8 cellular contexts compared by ENCODE assay signal in the genomic region with DNA sequence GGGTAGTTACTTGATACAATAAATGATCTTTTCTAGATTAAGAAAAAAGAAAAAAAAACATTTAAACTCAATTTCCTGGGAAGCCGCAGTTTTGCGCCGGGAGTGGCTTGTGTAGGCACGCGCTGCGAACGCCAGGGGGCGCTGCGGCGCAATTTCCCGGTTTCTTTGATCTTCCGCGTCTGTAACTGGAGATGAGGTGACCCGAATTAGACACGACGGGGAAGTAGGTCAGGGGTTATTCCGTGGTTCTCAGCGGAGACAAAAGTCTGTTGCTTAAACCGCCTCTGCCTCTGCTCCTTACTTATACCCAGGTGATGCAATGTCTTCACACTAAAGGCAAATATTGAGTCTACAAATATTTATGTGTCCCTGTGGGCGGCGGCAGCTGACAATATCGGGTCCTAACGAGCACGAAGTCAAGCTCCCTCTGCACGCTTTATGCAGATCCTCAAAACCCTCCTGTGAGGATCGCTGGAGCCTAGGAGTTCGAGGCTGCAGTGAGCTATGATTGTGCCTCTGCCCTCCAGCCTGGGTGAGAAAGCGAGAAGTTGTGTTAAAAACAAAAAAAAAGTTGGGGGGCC. TPM values are rescaled to one million over a fixed set of nuclear protein-coding genes. Genes with fewer than 3 reads are reported as not detected.
A peak's percentile ranks its signal among the peaks of the same experiment; 100 is the strongest.
DNase-seq lines count a peak whose midpoint lies in the region; ATAC-seq and TF ChIP-seq lines count a peak whose summit lies in the region.

No MANE protein-coding gene starts in this region.

- H3K9ac ChIP-seq in DND-41 (ENCODE audit: low read depth, low read length) (peak overlapping the region; percentile 42), Karpas-422 (ENCODE audit: low read length) (peak overlapping the region; percentile 48)

- H3K27me3 Mint-ChIP-seq in activated T-helper 1 cell treated with anti-CD3 and anti-CD28 coated beads, Interleukin-12 subunit alpha, Interleukin-12 subunit beta, Interleukin-2, Interleukin-4 antibody, amounts not matched to agents 30 ng/mL and 10 ng/mL and 1 ng/mL, durations not matched to agents 14 hours and 24 hours and 36 hours (ENCODE audit: insufficient read depth) = peaks cover 7% of the 10 kb centered on the region
- no peaks in the 10 kb centered on the region for H3K27me3 Mint-ChIP-seq in natural killer cell (ENCODE audit: low read depth in 2 of 2)

- intact Hi-C loops in activated T-helper 1 cell treated with anti-CD3 and anti-CD28 coated beads, Interleukin-12 subunit alpha, Interleukin-12 subunit beta, Interleukin-2, Interleukin-4 antibody, amounts not matched to agents 30 ng/mL and 10 ng/mL and 1 ng/mL, durations not matched to agents 14 hours and 24 hours and 36 hours (cut with micrococcal nuclease) = loop anchor here (1.0 to 2.0 kb wide), 5 partner anchors 15 to 550 kb away; a partner anchor contains a TSS
- intact Hi-C loops in natural killer cell (cut with micrococcal nuclease) = loop anchor here (1.0 kb wide), 2 partner anchors 29 to 147 kb away; no protein-coding TSS in a partner anchor

- peak overlapping the region; percentile 70 for H3K4me3 Mint-ChIP-seq in activated T-helper 1 cell treated with anti-CD3 and anti-CD28 coated beads, Interleukin-12 subunit alpha, Interleukin-12 subunit beta, Interleukin-2, Interleukin-4 antibody, amounts not matched to agents 30 ng/mL and 10 ng/mL and 1 ng/mL, durations not matched to agents 14 hours and 24 hours and 36 hours
- H3K4me3 Mint-ChIP-seq in natural killer cell = peak overlapping the region; percentile 83

- H3K9me3 Mint-ChIP-seq in activated T-helper 1 cell treated with anti-CD3 and anti-CD28 coated beads, Interleukin-12 subunit alpha, Interleukin-12 subunit beta, Interleukin-2, Interleukin-4 antibody, amounts not matched to agents 30 ng/mL and 10 ng/mL and 1 ng/mL, durations not matched to agents 14 hours and 24 hours and 36 hours = no peaks in the 10 kb centered on the region
- no peaks in the 10 kb centered on the region for H3K9me3 Mint-ChIP-seq in natural killer cell

- peak; percentile 97 for TF ChIP-seq CTCF in DND-41 (IDR thresholded peaks at IDR 0.05; ENCODE audit: borderline replicate concordance, extremely low read depth, low read length, poor library complexity, severe bottlenecking)
- TF ChIP-seq CTCF in natural killer cell (IDR thresholded peaks at IDR 0.05) = peak; percentile 98

- H3K4me3 ChIP-seq in DND-41 (ENCODE audit: low read depth in 1 of 2, low read length in 2 of 2) (peak overlapping the region in 1 of 2 experiments; percentile 37; a peak in 2 of 4 replicates), Karpas-422 (ENCODE audit: low read length) (peak overlapping the region; percentile 54)

- H3K4me2 ChIP-seq in DND-41 (ENCODE audit: insufficient read depth, low read length) (peak overlapping the region; percentile 63), Karpas-422 (ENCODE audit: low read depth, low read length, poor library complexity, severe bottlenecking) (peak overlapping the region; percentile 69)

- H3K27ac ChIP-seq in DND-41 (ENCODE audit: low read length) (peak overlapping the region; percentile 58), Karpas-422 (ENCODE audit: low read length) (no peak overlapping the region)

- H3K27me3 ChIP-seq in DND-41 (ENCODE audit: insufficient read depth, low read length, poor library complexity) (no peaks in the 10 kb centered on the region), Karpas-422 (ENCODE audit: low read length) (no peaks in the 10 kb centered on the region)

- H3K79me2 ChIP-seq in DND-41 (ENCODE audit: insufficient read depth, low read length) = no peaks in the 10 kb centered on the region
- no peaks in the 10 kb centered on the region for H3K79me2 ChIP-seq in Karpas-422 (ENCODE audit: low read length)

- ATAC-seq in DND-41 (ENCODE audit: insufficient read depth, low read depth) = peak; percentile 96
- peak; percentile 91 to 92 (median 92) for ATAC-seq in natural killer cell
- no peak for ATAC-seq in HG02588 (IDR thresholded peaks at IDR 0.05; ENCODE audit: unreplicated experiment)

- H3K4me1 Mint-ChIP-seq in activated T-helper 1 cell treated with anti-CD3 and anti-CD28 coated beads, Interleukin-12 subunit alpha, Interleukin-12 subunit beta, Interleukin-2, Interleukin-4 antibody, amounts not matched to agents 30 ng/mL and 10 ng/mL and 1 ng/mL, durations not matched to agents 14 hours and 24 hours and 36 hours (ENCODE audit: low read depth) = peaks cover 13% of the 10 kb centered on the region
- peaks cover 5 to 10% of the 10 kb centered on the region in 2 donors for H3K4me1 Mint-ChIP-seq in natural killer cell

- peaks cover 5% of the 10 kb centered on the region for H3K4me1 ChIP-seq in DND-41 (ENCODE audit: insufficient read depth, low read length)
- peaks cover 5% of the 10 kb centered on the region for H3K4me1 ChIP-seq in Karpas-422 (ENCODE audit: low read length)

- H3K27ac Mint-ChIP-seq in activated T-helper 1 cell treated with anti-CD3 and anti-CD28 coated beads, Interleukin-12 subunit alpha, Interleukin-12 subunit beta, Interleukin-2, Interleukin-4 antibody, amounts not matched to agents 30 ng/mL and 10 ng/mL and 1 ng/mL, durations not matched to agents 14 hours and 24 hours and 36 hours = peak overlapping the region; percentile 52
- H3K27ac Mint-ChIP-seq in natural killer cell = peak overlapping the region; percentile 82 to 91

- DNase-seq in DND-41 (peak; percentile 89), Karpas-422 (peak; percentile 90), RPMI8226 (peak; percentile 86), fibroblast of gingiva (ENCODE audit: low read depth) (peak; percentile 83), natural killer cell (peak; percentile 87)
- peak; percentile 81 for DNase-seq in activated T-helper 1 cell treated with anti-CD3 and anti-CD28 coated beads, Interleukin-12 subunit alpha, Interleukin-12 subunit beta, Interleukin-2, Interleukin-4 antibody, amounts not matched to agents 30 ng/mL and 10 ng/mL and 1 ng/mL, durations not matched to agents 14 hours and 24 hours and 36 hours (ENCODE audit: low spot score)
- DNase-seq in stimulated activated naive CD4-positive, alpha-beta T cell (lab: John Stamatoyannopoulos, UW) = peak; percentile 71 to 90 (median 84)

- no peaks in the 10 kb centered on the region for H3K36me3 ChIP-seq in DND-41 (ENCODE audit: insufficient read depth, low read length)
- H3K36me3 ChIP-seq in Karpas-422 (ENCODE audit: insufficient read depth, low read length) = no peaks in the 10 kb centered on the region

- no peaks in the 10 kb centered on the region for H3K36me3 Mint-ChIP-seq in activated T-helper 1 cell treated with anti-CD3 and anti-CD28 coated beads, Interleukin-12 subunit alpha, Interleukin-12 subunit beta, Interleukin-2, Interleukin-4 antibody, amounts not matched to agents 30 ng/mL and 10 ng/mL and 1 ng/mL, durations not matched to agents 14 hours and 24 hours and 36 hours (ENCODE audit: low read depth)
- no peaks in the 10 kb centered on the region for H3K36me3 Mint-ChIP-seq in natural killer cell

- no peaks in the 10 kb centered on the region for H4K20me1 ChIP-seq in DND-41 (ENCODE audit: insufficient read depth, low read length)
- no peaks in the 10 kb centered on the region for H4K20me1 ChIP-seq in Karpas-422 (ENCODE audit: insufficient read depth, low read depth, low read length)

- H3K9me3 ChIP-seq in DND-41 (ENCODE audit: insufficient read depth, low read length, severe bottlenecking) = no peaks in the 10 kb centered on the region
- H3K9me3 ChIP-seq in Karpas-422 (ENCODE audit: low read length) = no peaks in the 10 kb centered on the region

- peak overlapping the region; percentile 77 for H2AFZ ChIP-seq in DND-41 (ENCODE audit: low read depth, low read length)
- H2AFZ ChIP-seq in Karpas-422 (ENCODE audit: low read length) = peak overlapping the region; percentile 82

- H3K9me2 ChIP-seq in Karpas-422 (replicated peaks; ENCODE audit: insufficient read depth, low read length) = no peaks in the 10 kb centered on the region

RNA-seq across cellular contexts. Expression of a gene that starts 15.2 kb away (rescaled TPM):
- 36.5 and 61.3 TPM in 2 replicates for total RNA-seq in Karpas-422 (2014; rRNA removed; shearing (Covaris generic); ENCODE audit: low replicate concordance)
- 101 and 102 TPM in 2 replicates for total RNA-seq in activated T-helper 1 cell treated with anti-CD3 and anti-CD28 coated beads, Interleukin-12 subunit alpha, Interleukin-12 subunit beta, Interleukin-2, Interleukin-4 antibody, amounts not matched to agents 30 ng/mL and 10 ng/mL and 1 ng/mL, durations not matched to agents 14 hours and 24 hours and 36 hours
- total RNA-seq in natural killer cell = 100 to 1,000 TPM; 366 to 409 (median 384) TPM

RNA-seq across cellular contexts. Expression of a gene that starts 16.7 kb away (rescaled TPM):
- not detected in 2 replicates for total RNA-seq in Karpas-422 (2014; rRNA removed; shearing (Covaris generic); ENCODE audit: low replicate concordance)
- not detected in 2 replicates for total RNA-seq in activated T-helper 1 cell treated with anti-CD3 and anti-CD28 coated beads, Interleukin-12 subunit alpha, Interleukin-12 subunit beta, Interleukin-2, Interleukin-4 antibody, amounts not matched to agents 30 ng/mL and 10 ng/mL and 1 ng/mL, durations not matched to agents 14 hours and 24 hours and 36 hours
- 1 to 10 TPM in 1 of 3 donors, not detected in 2; 3.8 TPM for total RNA-seq in natural killer cell

RNA-seq across cellular contexts. Expression of a gene that starts 18.6 kb away (rescaled TPM):
- total RNA-seq in Karpas-422 (2014; rRNA removed; shearing (Covaris generic); ENCODE audit: low replicate concordance) = 0.65 TPM in 1 of 2 replicates, not detected in the other
- 0.34 and 1.4 TPM in 2 replicates for total RNA-seq in activated T-helper 1 cell treated with anti-CD3 and anti-CD28 coated beads, Interleukin-12 subunit alpha, Interleukin-12 subunit beta, Interleukin-2, Interleukin-4 antibody, amounts not matched to agents 30 ng/mL and 10 ng/mL and 1 ng/mL, durations not matched to agents 14 hours and 24 hours and 36 hours
- total RNA-seq in natural killer cell = 1 to 10 TPM; 5.4 to 8.4 (median 7.7) TPM

RNA-seq across cellular contexts. Expression of a gene that starts 22.6 kb away (rescaled TPM):
- total RNA-seq in Karpas-422 (2014; rRNA removed; shearing (Covaris generic); ENCODE audit: low replicate concordance) = 15.5 and 51.5 TPM in 2 replicates
- 88.5 and 93.4 TPM in 2 replicates for total RNA-seq in activated T-helper 1 cell treated with anti-CD3 and anti-CD28 coated beads, Interleukin-12 subunit alpha, Interleukin-12 subunit beta, Interleukin-2, Interleukin-4 antibody, amounts not matched to agents 30 ng/mL and 10 ng/mL and 1 ng/mL, durations not matched to agents 14 hours and 24 hours and 36 hours
- 100 to 1,000 TPM in 2 of 3 donors, 10 to 100 TPM in 1; 92.0 to 139 (median 106) TPM for total RNA-seq in natural killer cell

RNA-seq across cellular contexts. Expression of a gene that starts 22.8 kb away (rescaled TPM):
- 20.2 and 36.2 TPM in 2 replicates for total RNA-seq in Karpas-422 (2014; rRNA removed; shearing (Covaris generic); ENCODE audit: low replicate concordance)
- 50.7 and 51.2 TPM in 2 replicates for total RNA-seq in activated T-helper 1 cell treated with anti-CD3 and anti-CD28 coated beads, Interleukin-12 subunit alpha, Interleukin-12 subunit beta, Interleukin-2, Interleukin-4 antibody, amounts not matched to agents 30 ng/mL and 10 ng/mL and 1 ng/mL, durations not matched to agents 14 hours and 24 hours and 36 hours
- total RNA-seq in natural killer cell = 10 to 100 TPM; 60.2 to 70.8 (median 67.7) TPM
